17 cellular contexts compared by ENCODE assay signal in genomic region chr11:331332-332060, GRCh38. TPM values are rescaled to one million over a fixed set of nuclear protein-coding genes. Genes with fewer than 3 reads are reported as not detected.
DNase-seq lines count a peak whose midpoint lies in the region; ATAC-seq and TF ChIP-seq lines count a peak whose summit lies in the region.
"Had no signal": no experiment of that assay in that cellular context is flagged by ENCODE, and none has a peak within 500 bp of the region (broad histone marks: within the 10 kb centered on the region; RNA-seq: fewer than 3 reads in every experiment).

No MANE protein-coding gene starts in this region.

- H3K4me1 ChIP-seq in H9 (ENCODE audit: insufficient read depth, low read length), result peaks cover 11% of the 10 kb centered on the region; the same call in 1 of the 2 replicates

- H3K27me3 ChIP-seq in H9 (ENCODE audit: insufficient read depth, low read length), result no peaks in the 10 kb centered on the region
- H3K27me3 ChIP-seq: uterus had no signal

- no peaks in the 10 kb centered on the region for H3K23me2 ChIP-seq in H9 (ENCODE audit: insufficient read length, low read depth, low read length, poor library complexity, severe bottlenecking)

- H3K9ac ChIP-seq in H9 (ENCODE audit: extremely low read depth, insufficient read length, low read length), result no peak overlapping the region

- H2BK20ac ChIP-seq in H9 (ENCODE audit: low read depth, low read length, poor library complexity, severe bottlenecking), result no peak overlapping the region

- no peaks in the 10 kb centered on the region for H3K79me1 ChIP-seq in H9 (ENCODE audit: insufficient read depth, low read depth, low read length, poor library complexity, severe bottlenecking)

- DNase-seq in T-helper 2 cell treated with Interferon-gamma antibody and Interleukin-4, amounts not matched to agents 5 μg/mL and 100 μg/mL, for 36 hours (ENCODE audit: low spot score), result no peak
- DNase-seq in T-helper 2 cell (no peak), H9 (peak; percentile 27), DMS 273 (lab: John Stamatoyannopoulos, UW; ENCODE audit: unreplicated experiment) (no peak), kidney tubule cell (ENCODE audit: low spot score) (no peak)
- DNase-seq in activated naive CD8-positive, alpha-beta T cell treated with anti-CD3 and anti-CD28 coated beads for 36 hours, result no peak
- no peak for DNase-seq in naive thymus-derived CD8-positive, alpha-beta T cell
- DNase-seq: 8988T; Caco-2; lower lobe of right lung; NCI-H1417; NCI-H345; stimulated activated naive CD4-positive, alpha-beta T cell; WERI-Rb-1 had no signal

- H2BK12ac ChIP-seq in H9 (ENCODE audit: insufficient read length, low read depth, low read length), result no peak overlapping the region

- POLR2A ChIA-PET in naive thymus-derived CD8-positive, alpha-beta T cell (lab: Charles Lee), result interaction anchor here (0.6 to 5.6 kb wide), 5 partner anchors 8 to 48 kb away, joined by 8 to 38 read pairs (median 24); no protein-coding TSS in a partner anchor

- no peak overlapping the region for H3K27ac ChIP-seq in H9 (ENCODE audit: insufficient read length, low read depth, low read length)
- H3K27ac ChIP-seq: lower lobe of right lung, WERI-Rb-1 had no signal

- no peak overlapping the region for H2AFZ ChIP-seq in H9 (ENCODE audit: low read length)
- H2AFZ ChIP-seq: GM23338 had no signal

- no peak overlapping the region for H2BK15ac ChIP-seq in H9 (ENCODE audit: low read depth, low read length)

- H3K9me3 Mint-ChIP-seq in T-helper 2 cell treated with Interferon-gamma antibody and Interleukin-4, amounts not matched to agents 5 μg/mL and 100 μg/mL, for 36 hours, result no peaks in the 10 kb centered on the region
- H3K9me3 Mint-ChIP-seq in H9, result peaks cover 21 to 25% of the 10 kb centered on the region in 2 experiments
- H3K9me3 Mint-ChIP-seq in activated naive CD8-positive, alpha-beta T cell treated with anti-CD3 and anti-CD28 coated beads for 36 hours, result peaks cover 8% of the 10 kb centered on the region
- no peaks in the 10 kb centered on the region for H3K9me3 Mint-ChIP-seq in naive thymus-derived CD8-positive, alpha-beta T cell

- no peaks in the 10 kb centered on the region for H3K9me3 ChIP-seq in H9 (ENCODE audit: control insufficient read depth, low read depth, low read length)
- H3K9me3 ChIP-seq: lower lobe of right lung, uterus had no signal

- H3K79me2 ChIP-seq in H9 (ENCODE audit: insufficient read depth, low read length), result no peaks in the 10 kb centered on the region

- no peak overlapping the region for H2BK5ac ChIP-seq in H9 (ENCODE audit: insufficient read length, low read length)

- H4K8ac ChIP-seq in H9 (replicated peaks; ENCODE audit: insufficient read length, low read depth, low read length), result no peak overlapping the region

- H2AK5ac ChIP-seq in H9 (ENCODE audit: insufficient read length, low read length), result no peak overlapping the region

- no peak for ATAC-seq in naive thymus-derived CD8-positive, alpha-beta T cell
- ATAC-seq in HG02840 (IDR thresholded peaks at IDR 0.05; ENCODE audit: low FRiP score, unreplicated experiment), result no peak
- ATAC-seq: GM23338, lower lobe of right lung had no signal

- H4K20me1 ChIP-seq in H9 (ENCODE audit: control insufficient read depth, insufficient read depth, insufficient read length), result no peaks in the 10 kb centered on the region

- no peaks in the 10 kb centered on the region for H3K27me3 Mint-ChIP-seq in T-helper 2 cell treated with Interferon-gamma antibody and Interleukin-4, amounts not matched to agents 5 μg/mL and 100 μg/mL, for 36 hours (ENCODE audit: low read depth)
- peaks cover 3% of the 10 kb centered on the region for H3K27me3 Mint-ChIP-seq in H9 (ENCODE audit: low read depth)
- peaks cover 4% of the 10 kb centered on the region for H3K27me3 Mint-ChIP-seq in activated naive CD8-positive, alpha-beta T cell treated with anti-CD3 and anti-CD28 coated beads for 36 hours
- no peaks in the 10 kb centered on the region for H3K27me3 Mint-ChIP-seq in naive thymus-derived CD8-positive, alpha-beta T cell

- no peak overlapping the region for H3K18ac ChIP-seq in H9 (ENCODE audit: insufficient read length, low read depth, low read length)

- no peak overlapping the region for H4K5ac ChIP-seq in H9 (ENCODE audit: insufficient read length, low read depth, low read length)

- H3K14ac ChIP-seq in H9 (ENCODE audit: insufficient read depth, low read length), result no peak overlapping the region

- peaks cover 14% of the 10 kb centered on the region for H3K36me3 Mint-ChIP-seq in T-helper 2 cell treated with Interferon-gamma antibody and Interleukin-4, amounts not matched to agents 5 μg/mL and 100 μg/mL, for 36 hours (ENCODE audit: low read depth)
- peaks cover 4 to 38% (median 11%) of the 10 kb centered on the region in 3 experiments; a peak in 6 of 7 replicates for H3K36me3 Mint-ChIP-seq in H9 (ENCODE audit: insufficient read depth in 1 of 3, low read depth in 3 of 3)
- peaks cover 11% of the 10 kb centered on the region for H3K36me3 Mint-ChIP-seq in activated naive CD8-positive, alpha-beta T cell treated with anti-CD3 and anti-CD28 coated beads for 36 hours
- no peaks in the 10 kb centered on the region for H3K36me3 Mint-ChIP-seq in naive thymus-derived CD8-positive, alpha-beta T cell

- TF ChIP-seq CTCF in H9 (conservative IDR thresholded peaks at IDR 0.05), result no peak

- WGBS in H9 (ENCODE audit: extremely low coverage, insufficient read length, low lambda C conversion rate), result no CpG with 5 or more reads among the region's 20 CpGs

- H3K4me2 ChIP-seq in H9 (ENCODE audit: insufficient read depth, insufficient read length, low read length), result no peak overlapping the region
- H3K4me2 ChIP-seq: GM23338 had no signal

- peak overlapping the region; percentile 65 for H3K4me3 Mint-ChIP-seq in T-helper 2 cell treated with Interferon-gamma antibody and Interleukin-4, amounts not matched to agents 5 μg/mL and 100 μg/mL, for 36 hours
- no peak overlapping the region for H3K4me3 Mint-ChIP-seq in H9
- H3K4me3 Mint-ChIP-seq in activated naive CD8-positive, alpha-beta T cell treated with anti-CD3 and anti-CD28 coated beads for 36 hours, result peak overlapping the region; percentile 42
- H3K4me3 Mint-ChIP-seq in naive thymus-derived CD8-positive, alpha-beta T cell, result peak overlapping the region; percentile 40 to 84 (median 66)
- H3K4me3 Mint-ChIP-seq: GM23338 had no signal

- peak overlapping the region; percentile 77 for H3K27ac Mint-ChIP-seq in T-helper 2 cell treated with Interferon-gamma antibody and Interleukin-4, amounts not matched to agents 5 μg/mL and 100 μg/mL, for 36 hours
- no peak overlapping the region; a peak in 1 of 7 replicates for H3K27ac Mint-ChIP-seq in H9
- peak overlapping the region; percentile 69 for H3K27ac Mint-ChIP-seq in activated naive CD8-positive, alpha-beta T cell treated with anti-CD3 and anti-CD28 coated beads for 36 hours
- H3K27ac Mint-ChIP-seq in naive thymus-derived CD8-positive, alpha-beta T cell, result peak overlapping the region; percentile 53 to 92 (median 82)
- H3K27ac Mint-ChIP-seq: GM23338 had no signal

- H2BK120ac ChIP-seq in H9 (ENCODE audit: low read depth, low read length, poor library complexity, severe bottlenecking), result no peak overlapping the region

- no peak overlapping the region for H4K91ac ChIP-seq in H9 (ENCODE audit: insufficient read length, low read depth, low read length)

- no peak overlapping the region for H3K23ac ChIP-seq in H9 (ENCODE audit: insufficient read length, low read depth, low read length)

- no peak overlapping the region for H3K56ac ChIP-seq in H9 (ENCODE audit: insufficient read length, low read depth, low read length)

- H3K4me1 Mint-ChIP-seq in T-helper 2 cell treated with Interferon-gamma antibody and Interleukin-4, amounts not matched to agents 5 μg/mL and 100 μg/mL, for 36 hours (ENCODE audit: low read depth), result peaks cover 55% of the 10 kb centered on the region
- H3K4me1 Mint-ChIP-seq in H9, result peaks cover 33 to 41% of the 10 kb centered on the region in 2 experiments
- peaks cover 63% of the 10 kb centered on the region for H3K4me1 Mint-ChIP-seq in activated naive CD8-positive, alpha-beta T cell treated with anti-CD3 and anti-CD28 coated beads for 36 hours
- H3K4me1 Mint-ChIP-seq in naive thymus-derived CD8-positive, alpha-beta T cell, result peaks cover 32 to 86% (median 71%) of the 10 kb centered on the region in 4 donors

- no peak overlapping the region for H3K4ac ChIP-seq in H9 (ENCODE audit: low read depth, low read length)

- H3T11ph ChIP-seq in H9 (ENCODE audit: low read length), result no peak overlapping the region

RNA-seq across cellular contexts. Expression of gene IFITM3, which starts 10.8 kb away (rescaled TPM):
- total RNA-seq in H9 (2021), result 419 and 425 TPM in 2 replicates
- 10 to 100 TPM; 93.0 to 96.1 TPM for total RNA-seq in activated naive CD8-positive, alpha-beta T cell treated with anti-CD3 and anti-CD28 coated beads for 36 hours
- 10 to 100 TPM; 11.3 to 11.9 TPM for total RNA-seq in naive thymus-derived CD8-positive, alpha-beta T cell
- 100 to 1,000 TPM in 2 of 3 donors, 10 to 100 TPM in 1; 45.1 to 202 (median 196) TPM for polyA plus RNA-seq in naive thymus-derived CD8-positive, alpha-beta T cell

RNA-seq across cellular contexts. Expression of gene IFITM1, which starts 17.7 kb away (rescaled TPM):
- total RNA-seq in H9 (2021), result 498 and 500 TPM in 2 replicates
- total RNA-seq in activated naive CD8-positive, alpha-beta T cell treated with anti-CD3 and anti-CD28 coated beads for 36 hours, result 100 to 1,000 TPM; 345 to 356 TPM
- 10 to 100 TPM; 90.0 to 91.0 TPM for total RNA-seq in naive thymus-derived CD8-positive, alpha-beta T cell
- polyA plus RNA-seq in naive thymus-derived CD8-positive, alpha-beta T cell, result 1,000 to 10,000 TPM; 1,833 to 2,198 (median 2,135) TPM

RNA-seq across cellular contexts. Expression of gene IFITM2, which starts 23.9 kb away (rescaled TPM):
- 421 and 425 TPM in 2 replicates for total RNA-seq in H9 (2021)
- 100 to 1,000 TPM; 474 to 496 TPM for total RNA-seq in activated naive CD8-positive, alpha-beta T cell treated with anti-CD3 and anti-CD28 coated beads for 36 hours
- 100 to 1,000 TPM; 115 to 122 TPM for total RNA-seq in naive thymus-derived CD8-positive, alpha-beta T cell
- 1,000 to 10,000 TPM; 2,345 to 2,732 (median 2,362) TPM for polyA plus RNA-seq in naive thymus-derived CD8-positive, alpha-beta T cell

RNA-seq across cellular contexts. Expression of gene IFITM5, which starts 32.2 kb away (rescaled TPM):
- total RNA-seq in H9 (2021), result not detected in 2 replicates
- total RNA-seq in activated naive CD8-positive, alpha-beta T cell treated with anti-CD3 and anti-CD28 coated beads for 36 hours, result not detected
- not detected for total RNA-seq in naive thymus-derived CD8-positive, alpha-beta T cell
- polyA plus RNA-seq in naive thymus-derived CD8-positive, alpha-beta T cell, result not detected
- total RNA-seq: Caco-2, GM23338, lower lobe of right lung, uterus had no signal
- polyA plus RNA-seq: GM23338 had no signal

RNA-seq across cellular contexts. Expression of gene B4GALNT4, which starts 37.8 kb away (rescaled TPM):
- 101 and 105 TPM in 2 replicates for total RNA-seq in H9 (2021)
- total RNA-seq in activated naive CD8-positive, alpha-beta T cell treated with anti-CD3 and anti-CD28 coated beads for 36 hours, result 1 to 10 TPM; 1.1 to 1.9 TPM
- total RNA-seq in naive thymus-derived CD8-positive, alpha-beta T cell, result under 1 TPM; 0.16 to 0.39 TPM
- 1 to 10 TPM in 1 of 3 donors, not detected in 2; 1.3 TPM for polyA plus RNA-seq in naive thymus-derived CD8-positive, alpha-beta T cell

Comparison
In these comparisons a context has a peak if more than half of its experiments do, and no peak if none do; other contexts are left out.
1. H3K27ac Mint-ChIP-seq: peak in T-helper 2 cell treated with Interferon-gamma antibody and Interleukin-4, amounts not matched to agents 5 μg/mL and 100 μg/mL, for 36 hours (single experiment), activated naive CD8-positive, alpha-beta T cell treated with anti-CD3 and anti-CD28 coated beads for 36 hours (single experiment) and naive thymus-derived CD8-positive, alpha-beta T cell (10 of 10); none in H9 (0 of 3).
2. H3K4me3 Mint-ChIP-seq: peak in T-helper 2 cell treated with Interferon-gamma antibody and Interleukin-4, amounts not matched to agents 5 μg/mL and 100 μg/mL, for 36 hours (single experiment), activated naive CD8-positive, alpha-beta T cell treated with anti-CD3 and anti-CD28 coated beads for 36 hours (single experiment) and naive thymus-derived CD8-positive, alpha-beta T cell (10 of 10); none in H9 (0 of 2).
3. RNA of gene IFITM3, which starts 10.8 kb away (total RNA-seq): 419 to 425 TPM in H9 and 93.0 to 96.1 TPM in activated naive CD8-positive, alpha-beta T cell treated with anti-CD3 and anti-CD28 coated beads for 36 hours; 11.3 to 11.9 TPM in naive thymus-derived CD8-positive, alpha-beta T cell; every median in the first group is over 4 times any median in the second.